Comparison of ENCODE assay signal across 1 cellular context in genomic region chr18:3604626-3605408, GRCh38.
TF ChIP-seq lines count a peak whose summit lies in the region.

No MANE protein-coding gene starts in this region.

TF ChIP-seq in HepG2, 621 proteins besides CTCF, POLR2A, EP300 and RAD21 (continued from another document and continues in another):
- no peak for TF ChIP-seq SNAPC4 (CRISPR knock-in tag; IDR thresholded peaks at IDR 0.05)
- no peak for TF ChIP-seq ZNF563 (CRISPR knock-in tag; IDR thresholded peaks at IDR 0.05)
- no peak for TF ChIP-seq ZNF850 (CRISPR knock-in tag; conservative IDR thresholded peaks at IDR 0.05)
- TF ChIP-seq RARG (CRISPR knock-in tag; IDR thresholded peaks at IDR 0.05; ENCODE audit: low read depth): no peak
- no peak for TF ChIP-seq PITX1 (CRISPR knock-in tag; IDR thresholded peaks at IDR 0.05)
- TF ChIP-seq MXD4 (CRISPR knock-in tag; IDR thresholded peaks at IDR 0.05): no peak
- TF ChIP-seq CC2D1A (CRISPR knock-in tag; IDR thresholded peaks at IDR 0.05): no peak
- TF ChIP-seq TOE1 (CRISPR knock-in tag; IDR thresholded peaks at IDR 0.05): no peak
- peak; percentile 64 for TF ChIP-seq NR2F6 (IDR thresholded peaks at IDR 0.05)
- TF ChIP-seq NR2F6 (CRISPR knock-in tag; IDR thresholded peaks at IDR 0.05): peak; percentile 71; the same call in 1 of the 2 replicates
- TF ChIP-seq ZNF441 (CRISPR knock-in tag; IDR thresholded peaks at IDR 0.05; ENCODE audit: borderline replicate concordance): no peak
- TF ChIP-seq ZNF580 (CRISPR knock-in tag; IDR thresholded peaks at IDR 0.05; ENCODE audit: borderline replicate concordance, low read depth): no peak
- TF ChIP-seq TBL1XR1 (IDR thresholded peaks at IDR 0.05; ENCODE audit: borderline replicate concordance, low read length, partially characterized antibody): no peak
- peak; percentile 44; the same call in 1 of the 2 replicates for TF ChIP-seq POLR2AphosphoS5 (IDR thresholded peaks at IDR 0.05; ENCODE audit: low read depth, low read length)
- TF ChIP-seq MED1 (CRISPR knock-in tag; IDR thresholded peaks at IDR 0.05): peak; percentile 97
- no peak for TF ChIP-seq ZNF232 (CRISPR knock-in tag; IDR thresholded peaks at IDR 0.05; ENCODE audit: borderline replicate concordance)
- no peak for TF ChIP-seq KDM5A (IDR thresholded peaks at IDR 0.05; ENCODE audit: borderline replicate concordance, low read length)
- TF ChIP-seq HOXA7 (CRISPR knock-in tag; IDR thresholded peaks at IDR 0.05): no peak
- no peak for TF ChIP-seq ZNF282 (IDR thresholded peaks at IDR 0.05; ENCODE audit: partially characterized antibody)
- TF ChIP-seq KLF6 (CRISPR knock-in tag; IDR thresholded peaks at IDR 0.05): no peak
- no peak for TF ChIP-seq CEBPZ (IDR thresholded peaks at IDR 0.05; ENCODE audit: low read length)
- no peak for TF ChIP-seq ZNF180 (CRISPR knock-in tag; IDR thresholded peaks at IDR 0.05; ENCODE audit: borderline replicate concordance, low read depth)
- TF ChIP-seq ZNF724P (CRISPR knock-in tag; IDR thresholded peaks at IDR 0.05; ENCODE audit: borderline replicate concordance): no peak
- no peak for TF ChIP-seq ZNF101 (CRISPR knock-in tag; IDR thresholded peaks at IDR 0.05; ENCODE audit: borderline replicate concordance, low read depth)
- TF ChIP-seq ZNF431 (CRISPR knock-in tag; IDR thresholded peaks at IDR 0.05; ENCODE audit: borderline replicate concordance, low read depth): no peak
- peak; percentile 77; the same call in 1 of the 2 replicates for TF ChIP-seq RCOR2 (CRISPR knock-in tag; IDR thresholded peaks at IDR 0.05)
- no peak; the same call in 1 of the 2 replicates for TF ChIP-seq HNF1A (IDR thresholded peaks at IDR 0.05; ENCODE audit: low read depth)
- TF ChIP-seq HNF1A (CRISPR knock-in tag; IDR thresholded peaks at IDR 0.05; ENCODE audit: borderline replicate concordance): no peak; the same call in 1 of the 2 replicates
- no peak for TF ChIP-seq CHCHD3 (CRISPR knock-in tag; IDR thresholded peaks at IDR 0.05)
- TF ChIP-seq ZNF460 (CRISPR knock-in tag; IDR thresholded peaks at IDR 0.05; ENCODE audit: borderline replicate concordance): no peak
- TF ChIP-seq ZNF615 (CRISPR knock-in tag; IDR thresholded peaks at IDR 0.05; ENCODE audit: borderline replicate concordance): no peak
- no peak for TF ChIP-seq GPBP1L1 (CRISPR knock-in tag; IDR thresholded peaks at IDR 0.05)
- no peak for TF ChIP-seq TRIM24 (CRISPR knock-in tag; IDR thresholded peaks at IDR 0.05)
- 0 out of 2 replicates have a peak, but pooled peaks have one; percentile 14 for TF ChIP-seq ZNF644 (CRISPR knock-in tag; IDR thresholded peaks at IDR 0.05; ENCODE audit: low read depth)
- TF ChIP-seq EED (CRISPR knock-in tag; IDR thresholded peaks at IDR 0.05): no peak
- TF ChIP-seq ATF3 (CRISPR knock-in tag; IDR thresholded peaks at IDR 0.05): peak; percentile 79
- peak; percentile 89 for TF ChIP-seq FOXA3 (CRISPR knock-in tag; IDR thresholded peaks at IDR 0.05)
- TF ChIP-seq MAZ (IDR thresholded peaks at IDR 0.05; ENCODE audit: borderline replicate concordance, low read depth, low read length): no peak
- TF ChIP-seq MAZ (CRISPR knock-in tag; IDR thresholded peaks at IDR 0.05; ENCODE audit: low read depth): no peak
- no peak for TF ChIP-seq ZNF280B (CRISPR knock-in tag; IDR thresholded peaks at IDR 0.05; ENCODE audit: borderline replicate concordance)
- TF ChIP-seq ZNF639 (CRISPR knock-in tag; conservative IDR thresholded peaks at IDR 0.05): no peak
- no peak for TF ChIP-seq ZNF512B (CRISPR knock-in tag; IDR thresholded peaks at IDR 0.05; ENCODE audit: borderline replicate concordance)
- no peak for TF ChIP-seq SIX4 (CRISPR knock-in tag; IDR thresholded peaks at IDR 0.05)
- no peak for TF ChIP-seq ZNF530 (CRISPR knock-in tag; IDR thresholded peaks at IDR 0.05; ENCODE audit: low read depth)
- no peak for TF ChIP-seq ZNF780A (CRISPR knock-in tag; IDR thresholded peaks at IDR 0.05)
- no peak for TF ChIP-seq ARNT (IDR thresholded peaks at IDR 0.05)
